ENCODE assay signal across 1 cellular context in the genomic region with DNA sequence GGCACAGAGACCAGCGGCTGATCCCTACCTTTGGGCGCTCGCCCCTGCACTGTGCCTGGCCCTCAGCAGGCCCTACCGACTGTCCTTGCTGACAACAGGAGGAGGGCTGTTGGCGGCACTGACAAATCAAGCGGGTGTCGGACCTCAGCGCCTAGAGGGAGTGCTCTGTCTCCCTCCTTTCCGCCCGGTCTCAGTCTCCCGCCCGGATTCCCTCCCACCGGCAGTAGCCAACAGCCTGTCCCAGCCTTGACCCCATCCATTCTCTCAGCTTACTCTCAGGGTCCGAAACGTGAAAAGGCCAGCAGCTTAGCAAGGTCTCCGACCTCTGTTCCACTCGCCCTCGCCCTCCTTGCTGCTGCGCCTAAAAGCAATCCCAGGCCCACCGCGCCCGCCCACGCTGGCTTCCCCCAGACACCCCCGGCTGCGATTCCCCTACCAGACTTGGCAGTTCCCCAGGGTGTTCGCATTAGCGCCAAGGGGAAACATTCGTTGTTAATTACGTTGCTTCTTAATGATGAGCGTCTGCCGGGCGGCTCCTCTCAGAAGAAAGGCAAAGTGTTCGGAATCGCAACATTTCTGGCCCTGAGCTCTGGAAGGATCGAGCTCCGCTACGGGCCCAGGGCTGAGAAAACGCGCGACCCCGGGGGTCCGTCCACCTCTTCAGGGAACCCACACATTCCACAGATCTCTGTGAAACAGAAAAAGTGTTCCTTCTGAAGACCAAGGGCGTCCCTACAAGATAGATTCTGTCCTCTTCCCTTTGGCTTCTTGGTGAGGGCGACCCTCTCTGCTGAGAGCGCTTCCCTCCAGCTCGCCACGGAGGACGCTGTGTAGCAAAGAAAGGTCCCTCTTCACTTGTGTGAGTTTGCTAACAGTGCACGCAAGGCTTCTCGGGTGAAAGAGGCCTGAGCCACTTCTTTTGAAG.
TF ChIP-seq lines count a peak whose summit lies in the region.

No MANE protein-coding gene starts in this region.

TF ChIP-seq in GM23338, 12 proteins besides CTCF, POLR2A, EP300 and RAD21 (continued from another document):
- TF ChIP-seq, protein P1, sequence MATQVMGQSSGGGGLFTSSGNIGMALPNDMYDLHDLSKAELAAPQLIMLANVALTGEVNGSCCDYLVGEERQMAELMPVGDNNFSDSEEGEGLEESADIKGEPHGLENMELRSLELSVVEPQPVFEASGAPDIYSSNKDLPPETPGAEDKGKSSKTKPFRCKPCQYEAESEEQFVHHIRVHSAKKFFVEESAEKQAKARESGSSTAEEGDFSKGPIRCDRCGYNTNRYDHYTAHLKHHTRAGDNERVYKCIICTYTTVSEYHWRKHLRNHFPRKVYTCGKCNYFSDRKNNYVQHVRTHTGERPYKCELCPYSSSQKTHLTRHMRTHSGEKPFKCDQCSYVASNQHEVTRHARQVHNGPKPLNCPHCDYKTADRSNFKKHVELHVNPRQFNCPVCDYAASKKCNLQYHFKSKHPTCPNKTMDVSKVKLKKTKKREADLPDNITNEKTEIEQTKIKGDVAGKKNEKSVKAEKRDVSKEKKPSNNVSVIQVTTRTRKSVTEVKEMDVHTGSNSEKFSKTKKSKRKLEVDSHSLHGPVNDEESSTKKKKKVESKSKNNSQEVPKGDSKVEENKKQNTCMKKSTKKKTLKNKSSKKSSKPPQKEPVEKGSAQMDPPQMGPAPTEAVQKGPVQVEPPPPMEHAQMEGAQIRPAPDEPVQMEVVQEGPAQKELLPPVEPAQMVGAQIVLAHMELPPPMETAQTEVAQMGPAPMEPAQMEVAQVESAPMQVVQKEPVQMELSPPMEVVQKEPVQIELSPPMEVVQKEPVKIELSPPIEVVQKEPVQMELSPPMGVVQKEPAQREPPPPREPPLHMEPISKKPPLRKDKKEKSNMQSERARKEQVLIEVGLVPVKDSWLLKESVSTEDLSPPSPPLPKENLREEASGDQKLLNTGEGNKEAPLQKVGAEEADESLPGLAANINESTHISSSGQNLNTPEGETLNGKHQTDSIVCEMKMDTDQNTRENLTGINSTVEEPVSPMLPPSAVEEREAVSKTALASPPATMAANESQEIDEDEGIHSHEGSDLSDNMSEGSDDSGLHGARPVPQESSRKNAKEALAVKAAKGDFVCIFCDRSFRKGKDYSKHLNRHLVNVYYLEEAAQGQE (IDR thresholded peaks at IDR 0.05; ENCODE audit: unreplicated experiment) = no peak
- TF ChIP-seq POLR2AphosphoS5 (IDR thresholded peaks at IDR 0.05; ENCODE audit: low read depth) = no peak
- TF ChIP-seq EZH2phosphoT487 (IDR thresholded peaks at IDR 0.05; ENCODE audit: unreplicated experiment) = no peak
- TF ChIP-seq, protein P2, sequence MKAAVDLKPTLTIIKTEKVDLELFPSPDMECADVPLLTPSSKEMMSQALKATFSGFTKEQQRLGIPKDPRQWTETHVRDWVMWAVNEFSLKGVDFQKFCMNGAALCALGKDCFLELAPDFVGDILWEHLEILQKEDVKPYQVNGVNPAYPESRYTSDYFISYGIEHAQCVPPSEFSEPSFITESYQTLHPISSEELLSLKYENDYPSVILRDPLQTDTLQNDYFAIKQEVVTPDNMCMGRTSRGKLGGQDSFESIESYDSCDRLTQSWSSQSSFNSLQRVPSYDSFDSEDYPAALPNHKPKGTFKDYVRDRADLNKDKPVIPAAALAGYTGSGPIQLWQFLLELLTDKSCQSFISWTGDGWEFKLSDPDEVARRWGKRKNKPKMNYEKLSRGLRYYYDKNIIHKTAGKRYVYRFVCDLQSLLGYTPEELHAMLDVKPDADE (IDR thresholded peaks at IDR 0.05) = no peak
- no peak for TF ChIP-seq EZH2 (IDR thresholded peaks at IDR 0.05; ENCODE audit: low read depth, unreplicated experiment)
